Comparison of ENCODE assay signal across 25 cellular contexts in genomic region chr10:68007356-68007755, GRCh38.
DNase-seq lines count a peak whose midpoint lies in the region; ATAC-seq and TF ChIP-seq lines count a peak whose summit lies in the region.
"Had no signal": no experiment of that assay in that cellular context is flagged by ENCODE, and none has a peak within 500 bp of the region (broad histone marks: within the 10 kb centered on the region; RNA-seq: fewer than 3 reads in every experiment).

No MANE protein-coding gene starts in this region.

- TF ChIP-seq CTCF in HFF-Myc (IDR thresholded peaks at IDR 0.05; ENCODE audit: low read depth, low read length, missing control alignments) (no peak), foreskin fibroblast (IDR thresholded peaks at IDR 0.05; ENCODE audit: low read depth, low read length) (no peak)

- ATAC-seq in central memory CD8-positive, alpha-beta T cell (replicated peaks; ENCODE audit: extremely low read depth, poor library complexity, severe bottlenecking) = no peak
- ATAC-seq: HCT116, HepG2, K562, PC-3, Right ventricle myocardium inferior had no signal

- no peak overlapping the region for H3K4me3 Mint-ChIP-seq in central memory CD8-positive, alpha-beta T cell

- H3K36me3 Mint-ChIP-seq in central memory CD8-positive, alpha-beta T cell (ENCODE audit: insufficient read depth) = peaks cover 9% of the 10 kb centered on the region

- no peaks in the 10 kb centered on the region for H3K9me3 Mint-ChIP-seq in central memory CD8-positive, alpha-beta T cell

- peak overlapping the region; percentile 41 for H3K27ac Mint-ChIP-seq in central memory CD8-positive, alpha-beta T cell (ENCODE audit: low read depth)

- DNase-seq in EH (ENCODE audit: low read depth) (peak; percentile 20), HFF-Myc (ENCODE audit: extremely low read depth, low read depth) (peak; percentile 1), foreskin fibroblast (peak; percentile 4 to 9), SIG-M5 treated with dmso at 0.1 percent for 504 hours (lab: John Stamatoyannopoulos, UW; ENCODE audit: unreplicated experiment) (no peak), amniotic stem cell (lab: John Stamatoyannopoulos, UW) (no peak), occipital lobe (lab: John Stamatoyannopoulos, UW) (no peak), GM03348 (ENCODE audit: low spot score) (no peak)
- no peak for DNase-seq in central memory CD8-positive, alpha-beta T cell (ENCODE audit: low spot score in 2 of 2)
- DNase-seq: Calu3; Kasumi-1; MG63; NCI-H1105 treated with DMSO at 0.1 percent for 48 hours; NCI-H146; NCI-H1930; NCI-H2107; NCI-H446; NCI-H526; NCI-H82; NK-92 treated with Interleukin-12 subunit alpha and Interleukin-12 subunit beta, amount 100 ng/mL, for 24 hours; PC-3 had no signal

- H3K4me3 ChIP-seq in HFF-Myc (replicated peaks; ENCODE audit: low read depth, low read length) (no peak overlapping the region), foreskin fibroblast (ENCODE audit: low read depth in 1 of 2, low read length in 2 of 2) (no peak overlapping the region)
- H3K4me3 ChIP-seq: K562, MG63, SJSA1 had no signal

- peaks cover 14% of the 10 kb centered on the region for H3K4me1 Mint-ChIP-seq in central memory CD8-positive, alpha-beta T cell

- no peaks in the 10 kb centered on the region for H3K27me3 Mint-ChIP-seq in central memory CD8-positive, alpha-beta T cell

Comparison
In these comparisons a context has a peak if more than half of its experiments do, and no peak if none do; other contexts are left out.
1. DNase-seq: peak in EH (single experiment), HFF-Myc (single experiment) and foreskin fibroblast (2 of 2); none in central memory CD8-positive, alpha-beta T cell (0 of 2), SIG-M5 treated with dmso at 0.1 percent for 504 hours (single experiment), amniotic stem cell (single experiment), occipital lobe (single experiment) and GM03348 (single experiment).